Comparison of ENCODE assay signal across 1 cellular context in genomic region chr6:168181776-168182765, GRCh38.
TF ChIP-seq lines count a peak whose summit lies in the region.

No MANE protein-coding gene starts in this region.

TF ChIP-seq in GM23338, 12 proteins besides CTCF, POLR2A, EP300 and RAD21 (continued from another document):
- TF ChIP-seq REST (IDR thresholded peaks at IDR 0.05; ENCODE audit: unreplicated experiment) (no peak), ZNF462 (CRISPR knock-in tag; IDR thresholded peaks at IDR 0.05) (no peak), POLR2AphosphoS5 (IDR thresholded peaks at IDR 0.05; ENCODE audit: low read depth) (no peak), ZNF114 (CRISPR knock-in tag; IDR thresholded peaks at IDR 0.05) (no peak), STAT1 (IDR thresholded peaks at IDR 0.05; ENCODE audit: unreplicated experiment) (no peak), EZH2phosphoT487 (IDR thresholded peaks at IDR 0.05; ENCODE audit: unreplicated experiment) (no peak), NANOG (IDR thresholded peaks at IDR 0.05; ENCODE audit: borderline replicate concordance) (no peak), CREB1 (CRISPR knock-in tag; IDR thresholded peaks at IDR 0.05; ENCODE audit: low read depth) (no peak)
